In the genomic region with DNA sequence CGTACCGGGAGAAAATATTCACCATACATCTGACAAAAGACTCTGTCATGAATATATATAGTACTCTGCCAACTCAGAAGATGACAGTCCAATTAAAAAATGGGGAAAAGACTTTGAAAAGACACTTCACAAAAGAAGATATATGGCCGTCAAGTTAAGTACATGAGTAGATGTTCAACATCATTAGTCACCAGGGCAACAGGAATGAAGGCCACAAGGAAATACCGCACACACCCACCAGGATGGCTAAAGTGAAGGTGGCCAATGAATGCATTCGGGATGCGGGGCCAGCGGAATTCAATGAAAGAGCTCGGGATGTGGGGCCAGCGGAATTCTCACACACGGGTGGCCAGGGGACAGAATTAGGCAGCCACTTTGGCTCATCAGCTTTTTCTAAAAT, we compare ENCODE assay signal across 18 cellular contexts. TPM values are rescaled to one million over a fixed set of nuclear protein-coding genes. Genes with fewer than 3 reads are reported as not detected.
DNase-seq lines count a peak whose midpoint lies in the region; TF ChIP-seq lines count a peak whose summit lies in the region.
"Had no signal": no experiment of that assay in that cellular context is flagged by ENCODE, and none has a peak within 500 bp of the region (broad histone marks: within the 10 kb centered on the region; RNA-seq: fewer than 3 reads in every experiment).

No MANE protein-coding gene starts in this region.

- no peaks in the 10 kb centered on the region for H4K20me1 ChIP-seq in GM23248 (ENCODE audit: insufficient read depth)
- no peaks in the 10 kb centered on the region for H4K20me1 ChIP-seq in osteoblast (ENCODE audit: insufficient read depth, low read length)

- H3K27ac ChIP-seq in GM23248 (0 out of 2 replicates have a peak overlapping the region, but pooled peaks have one; percentile 17), osteoblast (ENCODE audit: low read depth, low read length) (no peak overlapping the region)
- H3K27ac ChIP-seq: parathyroid adenoma had no signal

- H3K79me2 ChIP-seq in GM23248 (ENCODE audit: insufficient read depth) (peaks cover 24% of the 10 kb centered on the region), osteoblast (ENCODE audit: insufficient read depth, low read length) (peaks cover 7% of the 10 kb centered on the region)
- H3K79me2 ChIP-seq: parathyroid adenoma had no signal

- H3K27me3 Mint-ChIP-seq in mesothelial cell of epicardium (ENCODE audit: low read depth) (no peaks in the 10 kb centered on the region), nephron progenitor cell (ENCODE audit: low read depth, poor library complexity) (no peaks in the 10 kb centered on the region)
- H3K27me3 Mint-ChIP-seq: activated CD4-positive, alpha-beta T cell treated with anti-CD3 and anti-CD28 coated beads, Interleukin-2, amount 10 ng/mL, durations not matched to agents 24 days and 14 days; activated naive CD8-positive, alpha-beta T cell treated with anti-CD3 and anti-CD28 coated beads, Interleukin-2, amount 10 ng/mL, durations not matched to agents 7 days and 5 days had no signal

- no peak overlapping the region for H2AFZ ChIP-seq in GM23248
- no peak overlapping the region for H2AFZ ChIP-seq in osteoblast (ENCODE audit: low read length)
- H2AFZ ChIP-seq: parathyroid adenoma had no signal

- H3K27ac Mint-ChIP-seq in mesothelial cell of epicardium (peak overlapping the region; percentile 47), nephron progenitor cell (no peak overlapping the region)
- H3K27ac Mint-ChIP-seq: activated CD4-positive, alpha-beta T cell treated with anti-CD3 and anti-CD28 coated beads, Interleukin-2, amount 10 ng/mL, durations not matched to agents 24 days and 14 days; activated naive CD8-positive, alpha-beta T cell treated with anti-CD3 and anti-CD28 coated beads, Interleukin-2, amount 10 ng/mL, durations not matched to agents 7 days and 5 days had no signal

- H3F3A ChIP-seq in GM23248 (ENCODE audit: insufficient read depth), result 0 out of 2 replicates have a peak, but pooled peaks cover 3% of the 10 kb centered on the region

- no peak overlapping the region for H3K9ac ChIP-seq in GM23248
- H3K9ac ChIP-seq: parathyroid adenoma had no signal

- no peak overlapping the region for H3K4me3 Mint-ChIP-seq in mesothelial cell of epicardium
- no peak overlapping the region for H3K4me3 Mint-ChIP-seq in nephron progenitor cell
- H3K4me3 Mint-ChIP-seq: activated CD4-positive, alpha-beta T cell treated with anti-CD3 and anti-CD28 coated beads, Interleukin-2, amount 10 ng/mL, durations not matched to agents 24 days and 14 days; activated naive CD8-positive, alpha-beta T cell treated with anti-CD3 and anti-CD28 coated beads, Interleukin-2, amount 10 ng/mL, durations not matched to agents 7 days and 5 days had no signal

- H3K4me2 ChIP-seq in GM23248 (ENCODE audit: unreplicated experiment) (no peak overlapping the region), osteoblast (ENCODE audit: insufficient read depth, low read length) (no peak overlapping the region)

- 81% methylated on average over 10 of the region's 10 CpGs for WGBS in GM23248 (ENCODE audit: low coverage in 1 of 2, low lambda C conversion rate in 2 of 2, missing lambda C conversion rate in 2 of 2), 2 experiments

- TF ChIP-seq CTCF in astrocyte of the cerebellum (IDR thresholded peaks at IDR 0.05; ENCODE audit: low read depth, low read length, missing control alignments) (peak; percentile 14), mesothelial cell of epicardium (IDR thresholded peaks at IDR 0.05; ENCODE audit: unreplicated experiment) (no peak), nephron progenitor cell (IDR thresholded peaks at IDR 0.05) (no peak), osteoblast (IDR thresholded peaks at IDR 0.05; ENCODE audit: extremely low read depth, low read depth, low read length) (no peak)

- H3K36me3 Mint-ChIP-seq in mesothelial cell of epicardium (peaks cover 32% of the 10 kb centered on the region), nephron progenitor cell (ENCODE audit: low read depth) (peaks cover 71% of the 10 kb centered on the region)

- H3K4me1 Mint-ChIP-seq in mesothelial cell of epicardium, result peaks cover 22% of the 10 kb centered on the region
- no peaks in the 10 kb centered on the region for H3K4me1 Mint-ChIP-seq in nephron progenitor cell
- H3K4me1 Mint-ChIP-seq: activated CD4-positive, alpha-beta T cell treated with anti-CD3 and anti-CD28 coated beads, Interleukin-2, amount 10 ng/mL, durations not matched to agents 24 days and 14 days; activated naive CD8-positive, alpha-beta T cell treated with anti-CD3 and anti-CD28 coated beads, Interleukin-2, amount 10 ng/mL, durations not matched to agents 7 days and 5 days had no signal

- H3K9me3 ChIP-seq in GM23248 (ENCODE audit: low read depth) (no peaks in the 10 kb centered on the region), osteoblast (ENCODE audit: low read depth, low read length) (no peaks in the 10 kb centered on the region)

- in situ Hi-C loops in GM23248 (cut with MboI), result no loop called here
- in situ Hi-C loops in astrocyte of the cerebellum (cut with HindIII; ENCODE audit: low sequenced_read_pairs), result no loop called here

- H3K27me3 ChIP-seq in GM23248 (replicated peaks; ENCODE audit: insufficient read depth) (no peaks in the 10 kb centered on the region), osteoblast (ENCODE audit: insufficient read depth, low read length) (no peaks in the 10 kb centered on the region)

- H3K9me2 ChIP-seq in GM23248 (ENCODE audit: insufficient read depth), result no peaks in the 10 kb centered on the region

- no peaks in the 10 kb centered on the region; the same call in 1 of the 2 replicates for H3K4me1 ChIP-seq in GM23248 (ENCODE audit: insufficient read depth)
- H3K4me1 ChIP-seq in osteoblast (ENCODE audit: insufficient read depth, low read length), result no peaks in the 10 kb centered on the region
- H3K4me1 ChIP-seq: parathyroid adenoma had no signal

- peaks cover 16% of the 10 kb centered on the region for H3K9me3 Mint-ChIP-seq in mesothelial cell of epicardium
- H3K9me3 Mint-ChIP-seq in nephron progenitor cell, result peaks cover 22% of the 10 kb centered on the region
- H3K9me3 Mint-ChIP-seq: activated CD4-positive, alpha-beta T cell treated with anti-CD3 and anti-CD28 coated beads, Interleukin-2, amount 10 ng/mL, durations not matched to agents 24 days and 14 days had no signal

- no peak overlapping the region for H3K4me3 ChIP-seq in GM23248
- no peak overlapping the region for H3K4me3 ChIP-seq in astrocyte of the cerebellum (ENCODE audit: low read depth, low read length)
- no peak overlapping the region for H3K4me3 ChIP-seq in osteoblast (ENCODE audit: insufficient read depth, low read length)

- H3K36me3 ChIP-seq in GM23248 (ENCODE audit: low read depth), result no peaks in the 10 kb centered on the region; the same call in 1 of the 2 replicates
- peaks cover 5% of the 10 kb centered on the region for H3K36me3 ChIP-seq in osteoblast (ENCODE audit: insufficient read depth, low read length)

- peak; percentile 60 for DNase-seq in GM23248
- peak; percentile 60 for DNase-seq in NCI-H187 treated with DMSO at 0.1 percent for 48 hours (lab: John Stamatoyannopoulos, UW)
- DNase-seq in astrocyte of the cerebellum (ENCODE audit: low read depth), result peak; percentile 23
- DNase-seq in mesothelial cell of epicardium (ENCODE audit: low spot score in 2 of 2, unreplicated experiment in 2 of 2), result no peak
- DNase-seq in mucosa of gallbladder (ENCODE audit: low spot score), result no peak
- DNase-seq in nephron progenitor cell, result no peak
- DNase-seq in activated naive CD4-positive, alpha-beta T cell (lab: John Stamatoyannopoulos, UW), result no peak
- no peak for DNase-seq in osteoblast (ENCODE audit: insufficient read length, low spot score, missing footprints)
- DNase-seq: activated CD4-positive, alpha-beta T cell treated with anti-CD3 and anti-CD28 coated beads, Interleukin-2, amount 10 ng/mL, durations not matched to agents 24 days and 14 days; activated naive CD8-positive, alpha-beta T cell treated with anti-CD3 and anti-CD28 coated beads, Interleukin-2, amount 10 ng/mL, durations not matched to agents 7 days and 5 days; activated T-cell treated with anti-CD3 and anti-CD28 coated beads for 4 hours; cerebellar nuclear complex; DMS79; H7; left cardiac atrium; SIG-M5; stimulated activated naive CD4-positive, alpha-beta T cell treated with Interleukin-2 at 50 U/mL for 16 hours had no signal

RNA-seq across cellular contexts. Expression of a gene that starts 42.2 kb away (rescaled TPM):
- 57.0 and 69.8 TPM in 2 replicates for total RNA-seq in GM23248 (2014; rRNA removed; shearing (Covaris generic))
- polyA plus RNA-seq in GM23248 (2016; fragmentation: Nextera tagmentation; extraction: Ambion mirVana), result 38.2 and 46.5 TPM in 2 replicates
- total RNA-seq in mesothelial cell of epicardium (39.0 to 45.0 TPM (median 41.2 TPM) in 3 replicates), mucosa of gallbladder (50.5 TPM), osteoblast (66.2 and 72.2 TPM in 2 replicates)

RNA-seq across cellular contexts. Expression of a gene that starts 51.5 kb away (rescaled TPM):
- 20.8 and 21.5 TPM in 2 replicates for total RNA-seq in GM23248 (2014; rRNA removed; shearing (Covaris generic))
- 42.2 and 46.4 TPM in 2 replicates for polyA plus RNA-seq in GM23248 (2016; fragmentation: Nextera tagmentation; extraction: Ambion mirVana)
- total RNA-seq in mesothelial cell of epicardium, result 25.2 to 26.1 TPM (median 25.3 TPM) in 3 replicates
- total RNA-seq in mucosa of gallbladder, result 21.4 TPM
- 21.4 and 21.5 TPM in 2 replicates for total RNA-seq in osteoblast

RNA-seq across cellular contexts. Expression of a gene that starts 51.5 kb away (rescaled TPM):
- 15.7 and 61.0 TPM in 2 replicates for total RNA-seq in GM23248 (2014; rRNA removed; shearing (Covaris generic))
- polyA plus RNA-seq in GM23248 (2016; fragmentation: Nextera tagmentation; extraction: Ambion mirVana), result 47.7 and 51.1 TPM in 2 replicates
- 16.1 to 19.2 TPM (median 17.3 TPM) in 3 replicates for total RNA-seq in mesothelial cell of epicardium
- total RNA-seq in mucosa of gallbladder, result 11.6 TPM
- total RNA-seq in osteoblast, result 18.5 and 21.8 TPM in 2 replicates

Comparison
In these comparisons a context has a peak if more than half of its experiments do, and no peak if none do; other contexts are left out.
1. DNase-seq: peak in GM23248 (single experiment), NCI-H187 treated with DMSO at 0.1 percent for 48 hours (single experiment) and astrocyte of the cerebellum (single experiment); none in mesothelial cell of epicardium (0 of 2), mucosa of gallbladder (single experiment), nephron progenitor cell (single experiment), activated naive CD4-positive, alpha-beta T cell (0 of 4) and osteoblast (single experiment).